26 cellular contexts compared by ENCODE assay signal in the genomic region with DNA sequence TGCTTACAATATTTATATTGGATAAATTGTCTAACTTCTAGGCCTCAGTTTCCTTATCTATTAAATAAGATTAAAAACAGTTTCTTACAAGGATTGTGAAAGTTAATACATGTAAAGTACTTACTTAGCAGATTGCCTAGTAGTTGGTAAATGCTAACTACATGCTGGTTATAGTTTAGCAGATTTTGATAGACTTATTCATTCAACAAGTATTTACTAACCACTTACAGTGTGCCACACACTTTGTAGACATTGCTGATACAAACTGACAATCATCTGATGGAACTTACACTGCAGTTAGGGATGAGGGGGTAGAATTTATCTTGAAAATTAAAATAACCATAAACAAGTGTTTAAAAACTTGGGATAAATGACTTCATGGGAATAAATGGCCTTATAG.
"Had no signal": no experiment of that assay in that cellular context is flagged by ENCODE, and none has a peak within 500 bp of the region (broad histone marks: within the 10 kb centered on the region; RNA-seq: fewer than 3 reads in every experiment).

No MANE protein-coding gene starts in this region.

- FAIRE-seq: endometrium, urothelium cell line had no signal

- ATAC-seq: heart right ventricle; left cardiac atrium; left lung; naive thymus-derived CD4-positive, alpha-beta T cell; pancreas; right lobe of liver; stimulated activated naive B cell treated with anti-CD40 and anti-IgM and Interleukin-4, amounts not matched to agents 10 μg/mL and 1 μg/mL and 100 μg/mL, for 72 hours had no signal

- H3K27ac ChIP-seq: coronary artery, esophagus squamous epithelium, heart right ventricle, left lung, pancreas, right lobe of liver, thoracic aorta, tibial nerve, upper lobe of left lung had no signal

- H3K9me3 ChIP-seq: esophagus squamous epithelium, heart right ventricle, left lung, pancreas, right lobe of liver, thoracic aorta, tibial nerve, upper lobe of left lung had no signal

- H3K4me3 ChIP-seq: coronary artery, esophagus squamous epithelium, heart right ventricle, left lung, pancreas, right lobe of liver, thoracic aorta, tibial nerve, upper lobe of left lung had no signal

- H3K36me3 ChIP-seq: esophagus squamous epithelium, heart right ventricle, left lung, pancreas, right lobe of liver, thoracic aorta, tibial nerve, upper lobe of left lung had no signal

- H3K27me3 ChIP-seq: esophagus squamous epithelium, heart right ventricle, left lung, pancreas, right lobe of liver, tibial nerve, upper lobe of left lung had no signal

- DNase-seq: dermis blood vessel endothelial cell; effector memory CD4-positive, alpha-beta T cell; erythroblast; esophagus squamous epithelium; foreskin melanocyte; glutamatergic neuron; heart right ventricle; hippocampal formation; islet precursor cell; left cardiac atrium; left lung; mesenchymal stem cell; naive thymus-derived CD4-positive, alpha-beta T cell; occipital lobe; pancreas; right lobe of liver; small intestine; stimulated activated CD4-positive, alpha-beta T cell treated with anti-CD3 and anti-CD28 coated beads, Interleukin-15, amount 100 ng/mL, for 24 hours; stimulated activated CD4-positive, alpha-beta T cell treated with anti-CD3 and anti-CD28 coated beads, Interleukin-2, amount 100 ng/mL, for 48 hours; stimulated activated naive B cell treated with anti-CD40 and anti-IgM and Interleukin-4, amounts not matched to agents 10 μg/mL and 1 μg/mL and 100 μg/mL, for 72 hours; upper lobe of left lung had no signal

- H3K4me1 ChIP-seq: right lobe of liver had no signal
